In genomic region chr1:18937539-18937938, GRCh38 we compare ENCODE assay signal across 15 cellular contexts.
"Had no signal": no experiment of that assay in that cellular context is flagged by ENCODE, and none has a peak within 500 bp of the region (broad histone marks: within the 10 kb centered on the region; RNA-seq: fewer than 3 reads in every experiment).

No MANE protein-coding gene starts in this region.

- H3K27me3 ChIP-seq: cardiac muscle cell, colonic mucosa, gastrocnemius medialis, transverse colon had no signal

- H3K36me3 Mint-ChIP-seq: activated naive CD8-positive, alpha-beta T cell treated with anti-CD3 and anti-CD28 coated beads, Interleukin-2, amount 10 ng/mL, durations not matched to agents 7 days and 5 days; mesothelial cell of epicardium; WTC11 had no signal

- H3K4me1 ChIP-seq: colonic mucosa had no signal

- H3K9me3 Mint-ChIP-seq: activated CD4-positive, alpha-beta T cell treated with anti-CD3 and anti-CD28 coated beads, Interleukin-2, amount 10 ng/mL, durations not matched to agents 7 days and 5 days; activated naive CD8-positive, alpha-beta T cell treated with anti-CD3 and anti-CD28 coated beads, Interleukin-2, amount 10 ng/mL, durations not matched to agents 7 days and 5 days; mesothelial cell of epicardium; neural crest cell; WTC11 had no signal

- H3K36me3 ChIP-seq: cardiac muscle cell, colonic mucosa, gastrocnemius medialis, transverse colon had no signal

- H3K9ac ChIP-seq: parathyroid adenoma had no signal

- H3K27ac ChIP-seq: cardiac muscle cell, colonic mucosa, gastrocnemius medialis, parathyroid adenoma, transverse colon had no signal

- DNase-seq: activated CD4-positive, alpha-beta T cell treated with anti-CD3 and anti-CD28 coated beads, Interleukin-2, amount 10 ng/mL, durations not matched to agents 7 days and 5 days; activated effector memory CD4-positive, alpha-beta T cell treated with Interleukin-2 at 50 U/mL for 16 hours; activated naive CD8-positive, alpha-beta T cell treated with anti-CD3 and anti-CD28 coated beads, Interleukin-2, amount 10 ng/mL, durations not matched to agents 7 days and 5 days; activated T-cell treated with anti-CD3 and anti-CD28 coated beads for 4 hours; aorta; colonic mucosa; gastrocnemius medialis; T-helper 1 cell; transverse colon had no signal

- H3K27me3 Mint-ChIP-seq: activated CD4-positive, alpha-beta T cell treated with anti-CD3 and anti-CD28 coated beads, Interleukin-2, amount 10 ng/mL, durations not matched to agents 7 days and 5 days; activated naive CD8-positive, alpha-beta T cell treated with anti-CD3 and anti-CD28 coated beads, Interleukin-2, amount 10 ng/mL, durations not matched to agents 7 days and 5 days had no signal

- H3K4me3 Mint-ChIP-seq: activated CD4-positive, alpha-beta T cell treated with anti-CD3 and anti-CD28 coated beads, Interleukin-2, amount 10 ng/mL, durations not matched to agents 7 days and 5 days; activated naive CD8-positive, alpha-beta T cell treated with anti-CD3 and anti-CD28 coated beads, Interleukin-2, amount 10 ng/mL, durations not matched to agents 7 days and 5 days; mesothelial cell of epicardium; neural crest cell; WTC11 had no signal

- H2AFZ ChIP-seq: parathyroid adenoma had no signal

- ATAC-seq: gastrocnemius medialis, WTC11 had no signal

- H3K4me3 ChIP-seq: cardiac muscle cell, colonic mucosa, gastrocnemius medialis, skin epidermis, transverse colon had no signal

- H3K27ac Mint-ChIP-seq: activated naive CD8-positive, alpha-beta T cell treated with anti-CD3 and anti-CD28 coated beads, Interleukin-2, amount 10 ng/mL, durations not matched to agents 7 days and 5 days; mesothelial cell of epicardium; WTC11 had no signal

- H3K9me3 ChIP-seq: colonic mucosa, gastrocnemius medialis, transverse colon had no signal
